Comparison of ENCODE assay signal across 1 cellular context in genomic region chr10:76091821-76092394, GRCh38.
TF ChIP-seq lines count a peak whose summit lies in the region.

No MANE protein-coding gene starts in this region.

TF ChIP-seq in K562, 482 proteins besides CTCF, POLR2A, EP300 and RAD21 (continued from another document):
- TF ChIP-seq ARID4B (CRISPR knock-in tag; IDR thresholded peaks at IDR 0.05) (no peak), E2F1 (CRISPR knock-in tag; IDR thresholded peaks at IDR 0.05) (no peak), NCOR1 (IDR thresholded peaks at IDR 0.05) (no peak), BDP1 (IDR thresholded peaks at IDR 0.05; ENCODE audit: insufficient read depth, insufficient read length) (no peak), NFIX (CRISPR knock-in tag; IDR thresholded peaks at IDR 0.05; ENCODE audit: low read depth) (peak; percentile 76), EGR1 (conservative IDR thresholded peaks at IDR 0.05) (no peak), NFIC (IDR thresholded peaks at IDR 0.05) (peak; percentile 94)
